ENCODE assay signal across 9 cellular contexts in genomic region chrX:25968920-25969319, GRCh38.
DNase-seq lines count a peak whose midpoint lies in the region; ATAC-seq, FAIRE-seq and TF ChIP-seq lines count a peak whose summit lies in the region.
"Had no signal": no experiment of that assay in that cellular context is flagged by ENCODE, and none has a peak within 500 bp of the region (broad histone marks: within the 10 kb centered on the region; RNA-seq: fewer than 3 reads in every experiment).

No MANE protein-coding gene starts in this region.

- H3K4me1 ChIP-seq in DND-41 (ENCODE audit: insufficient read depth, low read length) (no peaks in the 10 kb centered on the region), PC-3 (ENCODE audit: insufficient read depth, low read length) (no peaks in the 10 kb centered on the region)

- no peaks in the 10 kb centered on the region for H3F3A ChIP-seq in PC-3 (ENCODE audit: low read length, unreplicated experiment)

- H4K20me1 ChIP-seq in DND-41 (ENCODE audit: insufficient read depth, low read length) (no peaks in the 10 kb centered on the region), PC-3 (ENCODE audit: low read length) (no peaks in the 10 kb centered on the region)

- H3K79me2 ChIP-seq in DND-41 (ENCODE audit: insufficient read depth, low read length) (no peaks in the 10 kb centered on the region), PC-3 (ENCODE audit: low read length) (no peaks in the 10 kb centered on the region)

- H3K9ac ChIP-seq in DND-41 (ENCODE audit: low read depth, low read length) (no peak overlapping the region), PC-3 (ENCODE audit: low read length) (no peak overlapping the region)

- no peak overlapping the region for H3K4me3 ChIP-seq in DND-41 (ENCODE audit: low read depth in 1 of 2, low read length in 2 of 2)
- no peak overlapping the region for H3K4me3 ChIP-seq in H7 (ENCODE audit: insufficient read depth, low read depth, low read length)
- no peak overlapping the region for H3K4me3 ChIP-seq in PC-3 (ENCODE audit: low read length)

- H3K9me2 ChIP-seq in PC-3 (replicated peaks; ENCODE audit: low read length): no peaks in the 10 kb centered on the region

- H3K27me3 ChIP-seq in DND-41 (ENCODE audit: insufficient read depth, low read length, poor library complexity): no peaks in the 10 kb centered on the region
- H3K27me3 ChIP-seq in H7 (ENCODE audit: control insufficient read depth, insufficient read depth, low read length): no peaks in the 10 kb centered on the region
- no peaks in the 10 kb centered on the region for H3K27me3 ChIP-seq in PC-3 (ENCODE audit: low read length)

- DNase-seq in DND-41: no peak
- peak; percentile 37 for DNase-seq in H7
- peak; percentile 4 for DNase-seq in PC-3
- peak; percentile 22 for DNase-seq in glomerular visceral epithelial cell (ENCODE audit: extremely low spot score)
- DNase-seq in RWPE1 (ENCODE audit: low spot score): no peak
- DNase-seq in GM19239 (ENCODE audit: insufficient read length, low spot score): no peak
- no peak for DNase-seq in activated effector memory CD4-positive, alpha-beta T cell treated with Interleukin-2 at 50 U/mL for 16 hours
- DNase-seq in posterior vena cava (ENCODE audit: low spot score): no peak

- H3K4me2 ChIP-seq in DND-41 (ENCODE audit: insufficient read depth, low read length) (no peak overlapping the region), PC-3 (ENCODE audit: low read length) (no peak overlapping the region)

- no TSS peak for BruUV-seq in PC-3 (replicated peaks; lab: Mats Ljungman, UMichigan)

- no peak overlapping the region for H3K27ac ChIP-seq in DND-41 (ENCODE audit: low read length)
- H3K27ac ChIP-seq in PC-3 (ENCODE audit: low read length): no peak overlapping the region
- H3K27ac ChIP-seq in RWPE1: no peak overlapping the region

- POLR2A ChIA-PET in PC-3 (lab: Charles Lee; ENCODE audit: unreplicated experiment) (no interaction called here), RWPE1 (lab: Yijun Ruan, JAX; ENCODE audit: low non-redundant PET) (no interaction called here)

- intact Hi-C loops in PC-3 (cut with micrococcal nuclease): no loop called here
- intact Hi-C loops in posterior vena cava (cut with DNase I): no loop called here

- CTCF ChIA-PET in PC-3 (lab: Charles Lee) (no interaction called here), RWPE1 (lab: Yijun Ruan, JAX) (no interaction called here)

- H3K9me3 ChIP-seq in DND-41 (ENCODE audit: insufficient read depth, low read length, severe bottlenecking) (no peaks in the 10 kb centered on the region), PC-3 (ENCODE audit: low read length) (no peaks in the 10 kb centered on the region)

- H3K36me3 ChIP-seq in DND-41 (ENCODE audit: insufficient read depth, low read length) (no peaks in the 10 kb centered on the region), H7 (replicated peaks; ENCODE audit: control insufficient read depth, insufficient read depth, low read length) (no peaks in the 10 kb centered on the region), PC-3 (ENCODE audit: low read depth, low read length) (no peaks in the 10 kb centered on the region)

- H2AFZ ChIP-seq in DND-41 (ENCODE audit: low read depth, low read length): no peak overlapping the region
- H2AFZ ChIP-seq in PC-3 (ENCODE audit: low read length): no peak overlapping the region

- no peak for FAIRE-seq in GM19239 (lab: Jason Lieb, UNC)

- TF ChIP-seq CTCF in DND-41 (IDR thresholded peaks at IDR 0.05; ENCODE audit: borderline replicate concordance, extremely low read depth, low read length, poor library complexity, severe bottlenecking) (peak; percentile 46), PC-3 (conservative IDR thresholded peaks at IDR 0.05; ENCODE audit: low read depth, low read length) (peak; percentile 32; the same call in 1 of the 2 replicates), RWPE1 (conservative IDR thresholded peaks at IDR 0.05; ENCODE audit: low read depth) (no peak)

- ATAC-seq in DND-41 (ENCODE audit: insufficient read depth, low read depth) (no peak), PC-3 (no peak)
- ATAC-seq: activated naive CD4-positive, alpha-beta T cell treated with anti-CD3 and anti-CD28 coated beads, Interleukin-2, amount 50 U/mL, for 72 hours had no signal

Comparison
In these comparisons a context has a peak if more than half of its experiments do, and no peak if none do; other contexts are left out.
1. DNase-seq: peak in H7 (single experiment), PC-3 (single experiment) and glomerular visceral epithelial cell (single experiment); none in DND-41 (single experiment), RWPE1 (single experiment), GM19239 (single experiment), activated effector memory CD4-positive, alpha-beta T cell treated with Interleukin-2 at 50 U/mL for 16 hours (single experiment) and posterior vena cava (single experiment).